ENCODE assay signal across 8 cellular contexts in the genomic region with DNA sequence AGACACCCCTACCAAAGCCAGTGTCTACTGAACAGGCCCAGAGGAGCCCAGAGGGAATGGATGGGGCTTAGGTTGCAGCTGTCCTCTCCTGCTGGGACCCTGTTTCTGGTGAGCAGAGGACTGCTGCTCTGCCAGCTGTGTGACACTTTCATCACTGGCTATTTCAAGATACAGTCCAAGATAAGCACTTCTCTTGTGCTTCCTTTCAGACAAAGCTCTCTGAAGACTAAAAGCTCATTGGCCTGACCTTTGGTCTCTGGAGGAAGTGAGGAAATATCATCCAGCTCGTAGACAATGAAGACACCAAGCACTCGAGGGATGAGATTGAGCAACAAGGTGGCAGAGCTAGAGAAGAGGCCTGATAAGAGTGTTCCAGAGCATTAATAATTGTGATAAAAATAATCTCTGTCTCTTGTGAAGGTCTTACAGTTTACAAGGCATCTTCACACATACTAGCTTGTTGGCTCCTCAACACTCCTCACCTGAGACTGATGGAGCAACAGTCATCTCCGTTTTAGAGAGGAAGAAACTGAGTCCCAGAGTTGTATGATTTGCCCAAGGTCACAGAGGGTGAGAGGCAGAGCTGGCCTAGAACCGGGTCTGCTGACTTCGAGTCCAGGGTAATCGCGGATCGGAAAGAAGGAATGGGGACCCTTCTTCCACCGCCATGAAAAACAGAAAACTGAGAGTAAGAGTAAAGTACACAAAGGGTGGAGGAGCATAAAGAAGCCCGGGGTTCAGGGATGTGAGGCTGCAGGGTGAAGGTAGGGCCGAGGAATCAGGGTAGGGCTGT. TPM values are rescaled to one million over a fixed set of nuclear protein-coding genes. Genes with fewer than 3 reads are reported as not detected.
DNase-seq lines count a peak whose midpoint lies in the region; ATAC-seq and TF ChIP-seq lines count a peak whose summit lies in the region.

No MANE protein-coding gene starts in this region.

- no peak for TF ChIP-seq CTCF in right atrium auricular region (IDR thresholded peaks at IDR 0.05)
- no peak for TF ChIP-seq CTCF in psoas muscle (IDR thresholded peaks at IDR 0.05)

- no peaks in the 10 kb centered on the region for H3K36me3 ChIP-seq in right atrium auricular region
- peaks cover 0 to 5% of the 10 kb centered on the region in 2 donors for H3K36me3 ChIP-seq in psoas muscle (ENCODE audit: insufficient read depth in 1 of 2, low read depth in 1 of 2)

- H3K27me3 ChIP-seq in right atrium auricular region (no peaks in the 10 kb centered on the region), psoas muscle (ENCODE audit: insufficient read depth in 3 of 3, low read length in 2 of 3) (no peaks in the 10 kb centered on the region)

- H3K27ac Mint-ChIP-seq in activated naive CD4-positive, alpha-beta T cell treated with anti-CD3 and anti-CD28 coated beads, Interleukin-2, amount 50 U/mL, for 72 hours = peak overlapping the region; percentile 96

- ATAC-seq in activated naive CD4-positive, alpha-beta T cell treated with anti-CD3 and anti-CD28 coated beads, Interleukin-2, amount 50 U/mL, for 72 hours = peak in 1 of 2 donors; percentile 28
- peak; percentile 28 to 76 (median 52) for ATAC-seq in psoas muscle
- no peak for ATAC-seq in GM19395 (IDR thresholded peaks at IDR 0.05; ENCODE audit: unreplicated experiment)

- intact Hi-C loops in psoas muscle (cut with DNase I) = loop anchor here (5.0 to 10.0 kb wide), 2 partner anchors 100 to 172 kb away; no protein-coding TSS in a partner anchor

- H3K27ac ChIP-seq in right atrium auricular region (peak overlapping the region; percentile 85 to 86), psoas muscle (peak overlapping the region; percentile 86)

- peak overlapping the region; percentile 73 to 75 for H3K4me3 ChIP-seq in right atrium auricular region
- peak overlapping the region; percentile 73 for H3K4me3 ChIP-seq in psoas muscle

- no peaks in the 10 kb centered on the region for H3K9me3 Mint-ChIP-seq in activated naive CD4-positive, alpha-beta T cell treated with anti-CD3 and anti-CD28 coated beads, Interleukin-2, amount 50 U/mL, for 72 hours

- H3K4me1 ChIP-seq in right atrium auricular region = peaks cover 0 to 21% of the 10 kb centered on the region in 2 donors
- peaks cover 43% of the 10 kb centered on the region for H3K4me1 ChIP-seq in psoas muscle

- DNase-seq in DMS153 treated with DMSO at 0.1 percent for 48 hours (lab: John Stamatoyannopoulos, UW; ENCODE audit: unreplicated experiment) (peak; percentile 19), DMS153 (lab: John Stamatoyannopoulos, UW) (no peak), LoVo (ENCODE audit: low spot score) (peak; percentile 64), right atrium auricular region (ENCODE audit: low spot score) (no peak), psoas muscle (no peak)
- DNase-seq in activated naive CD4-positive, alpha-beta T cell treated with anti-CD3 and anti-CD28 coated beads, Interleukin-2, amount 50 U/mL, for 72 hours (ENCODE audit: low spot score in 2 of 2) = peak in 1 of 2 donors; percentile 10
- DNase-seq in effector CD4-positive, alpha-beta T cell = no peak

- 1 to 2% (median 1%) methylated on average over 11 of the region's 11 CpGs for WGBS in psoas muscle, 3 donors

- H3K36me3 Mint-ChIP-seq in activated naive CD4-positive, alpha-beta T cell treated with anti-CD3 and anti-CD28 coated beads, Interleukin-2, amount 50 U/mL, for 72 hours = peaks cover 0 to 9% of the 10 kb centered on the region in 2 donors

- H3K9me3 ChIP-seq in right atrium auricular region (no peaks in the 10 kb centered on the region), psoas muscle (no peaks in the 10 kb centered on the region)

RNA-seq across cellular contexts. Expression of gene PAFAH2, which starts 0.7 kb away (rescaled TPM):
- 1 to 10 TPM; 8.7 to 9.5 TPM for total RNA-seq in activated naive CD4-positive, alpha-beta T cell treated with anti-CD3 and anti-CD28 coated beads, Interleukin-2, amount 50 U/mL, for 72 hours
- total RNA-seq in right atrium auricular region (1 to 10 TPM; 4.3 to 5.5 TPM), psoas muscle (10 to 100 TPM in 3 of 4 donors, 1 to 10 TPM in 1; 5.5 to 15.8 (median 13.3) TPM)
- polyA plus RNA-seq in psoas muscle = 10 to 100 TPM in 1 of 3 donors, 1 to 10 TPM in 2; 5.1 to 30.1 (median 8.8) TPM

RNA-seq across cellular contexts. Expression of gene EXTL1, which starts 24.4 kb away (rescaled TPM):
- not detected for total RNA-seq in activated naive CD4-positive, alpha-beta T cell treated with anti-CD3 and anti-CD28 coated beads, Interleukin-2, amount 50 U/mL, for 72 hours
- 1 to 10 TPM in 1 of 2 donors, under 1 TPM in 1; 0.79 to 1.4 TPM for total RNA-seq in right atrium auricular region
- 1 to 10 TPM in 3 of 4 donors, under 1 TPM in 1; 0.39 to 4.6 (median 2.1) TPM for total RNA-seq in psoas muscle
- polyA plus RNA-seq in psoas muscle = 1 to 10 TPM in 1 of 3 donors, under 1 TPM in 2; 0.61 to 1.1 (median 0.90) TPM

RNA-seq across cellular contexts. Expression of gene SLC30A2, which starts 48.8 kb away (rescaled TPM):
- total RNA-seq in activated naive CD4-positive, alpha-beta T cell treated with anti-CD3 and anti-CD28 coated beads, Interleukin-2, amount 50 U/mL, for 72 hours = not detected
- total RNA-seq in right atrium auricular region (under 1 TPM; 0.22 to 0.63 TPM), psoas muscle (1 to 10 TPM in 3 of 4 donors, under 1 TPM in 1; 0.32 to 7.8 (median 4.2) TPM)
- 1 to 10 TPM in 1 of 3 donors, under 1 TPM in 2; 0.21 to 1.2 (median 0.70) TPM for polyA plus RNA-seq in psoas muscle

Comparison
In these comparisons a context has a peak if more than half of its experiments do, and no peak if none do; other contexts are left out.
1. DNase-seq: peak in DMS153 treated with DMSO at 0.1 percent for 48 hours (single experiment) and LoVo (single experiment); none in DMS153 (single experiment), right atrium auricular region (single experiment), psoas muscle (0 of 2) and effector CD4-positive, alpha-beta T cell (single experiment).